Comparison of ENCODE assay signal across 14 cellular contexts in genomic region chr13:87107626-87108025, GRCh38.
DNase-seq lines count a peak whose midpoint lies in the region; ATAC-seq and TF ChIP-seq lines count a peak whose summit lies in the region.
"Had no signal": no experiment of that assay in that cellular context is flagged by ENCODE, and none has a peak within 500 bp of the region (broad histone marks: within the 10 kb centered on the region; RNA-seq: fewer than 3 reads in every experiment).

No MANE protein-coding gene starts in this region.

- ATAC-seq in GM21619 (IDR thresholded peaks at IDR 0.05; ENCODE audit: unreplicated experiment): no peak

- H2AFZ ChIP-seq in GM23248: peak overlapping the region; percentile 66
- H2AFZ ChIP-seq in PC-9: 0 out of 2 replicates have a peak overlapping the region, but pooled peaks have one; percentile 13
- H2AFZ ChIP-seq in smooth muscle cell (ENCODE audit: low read depth): no peak overlapping the region

- H3K9me2 ChIP-seq in GM23248 (ENCODE audit: insufficient read depth): no peaks in the 10 kb centered on the region; the same call in 1 of the 2 replicates
- H3K9me2 ChIP-seq in PC-9 (ENCODE audit: insufficient read depth): no peaks in the 10 kb centered on the region

- no TSS peak for BruUV-seq in PC-9 (replicated peaks; lab: Mats Ljungman, UMichigan)

- peak; percentile 70 for DNase-seq in GM23248
- no peak for DNase-seq in PC-9
- peak; percentile 37 for DNase-seq in kidney tubule cell (ENCODE audit: low spot score)
- DNase-seq in smooth muscle cell (lab: John Stamatoyannopoulos, UW; ENCODE audit: unreplicated experiment): no peak
- no peak for DNase-seq in MV-4-11 (lab: John Stamatoyannopoulos, UW)
- no peak for DNase-seq in NCI-H187 treated with DMSO at 0.1 percent for 48 hours (lab: John Stamatoyannopoulos, UW)
- DNase-seq: 8988T; Calu3; CD4-positive, CD25-positive, alpha-beta regulatory T cell; DMS 273 treated with DMSO at 0.1 percent for 48 hours; HCEC 1CT; HFFc6 had no signal

- POLR2A ChIA-PET in PC-9 (lab: Charles Lee; ENCODE audit: unreplicated experiment): no interaction called here

- H3K36me3 ChIP-seq in GM23248 (ENCODE audit: low read depth) (no peaks in the 10 kb centered on the region), PC-9 (ENCODE audit: low read depth) (no peaks in the 10 kb centered on the region), smooth muscle cell (ENCODE audit: low read depth) (no peaks in the 10 kb centered on the region)
- H3K36me3 ChIP-seq: BLaER1 treated with 17β-estradiol and CSF1 and Interleukin-3, amounts not matched to agents 10 nM and 100 nM had no signal

- CTCF ChIA-PET in PC-9 (lab: Charles Lee): no interaction called here

- H3K79me2 ChIP-seq in GM23248 (ENCODE audit: insufficient read depth) (no peaks in the 10 kb centered on the region), PC-9 (ENCODE audit: low read depth) (no peaks in the 10 kb centered on the region), smooth muscle cell (ENCODE audit: low read depth) (no peaks in the 10 kb centered on the region)

- H4K20me1 ChIP-seq in GM23248 (ENCODE audit: insufficient read depth): no peaks in the 10 kb centered on the region
- no peaks in the 10 kb centered on the region for H4K20me1 ChIP-seq in PC-9 (ENCODE audit: insufficient read depth)
- H4K20me1 ChIP-seq in smooth muscle cell (ENCODE audit: low read depth): no peaks in the 10 kb centered on the region
- H4K20me1 ChIP-seq: BLaER1 treated with 17β-estradiol and CSF1 and Interleukin-3, amounts not matched to agents 10 nM and 100 nM had no signal

- in situ Hi-C loops in GM23248 (cut with MboI): no loop called here

- H3K27me3 ChIP-seq in GM23248 (replicated peaks; ENCODE audit: insufficient read depth): no peaks in the 10 kb centered on the region
- H3K27me3 ChIP-seq in PC-9 (ENCODE audit: insufficient read depth, low read depth): no peaks in the 10 kb centered on the region
- no peaks in the 10 kb centered on the region for H3K27me3 ChIP-seq in smooth muscle cell (ENCODE audit: low read depth)
- H3K27me3 ChIP-seq: BLaER1 treated with 17β-estradiol and CSF1 and Interleukin-3, amounts not matched to agents 10 nM and 100 nM had no signal

- H3K4me1 ChIP-seq in GM23248 (ENCODE audit: insufficient read depth) (peaks cover 31% of the 10 kb centered on the region), PC-9 (replicated peaks; ENCODE audit: insufficient read depth) (no peaks in the 10 kb centered on the region), smooth muscle cell (ENCODE audit: low read depth) (no peaks in the 10 kb centered on the region)
- H3K4me1 ChIP-seq: BLaER1 treated with 17β-estradiol and CSF1 and Interleukin-3, amounts not matched to agents 10 nM and 100 nM had no signal

- WGBS in GM23248 (ENCODE audit: low coverage in 1 of 2, low lambda C conversion rate in 2 of 2, missing lambda C conversion rate in 2 of 2), 2 experiments: 21 to 27% methylated on average over 2 of the region's 2 CpGs
- 37% methylated on average over 2 of the region's 2 CpGs for WGBS in smooth muscle cell (ENCODE audit: low lambda C conversion rate)

- H3K4me3 ChIP-seq in GM23248: no peak overlapping the region
- H3K4me3 ChIP-seq in PC-9: no peak overlapping the region
- no peak overlapping the region for H3K4me3 ChIP-seq in smooth muscle cell
- H3K4me3 ChIP-seq: BLaER1 treated with 17β-estradiol and CSF1 and Interleukin-3, amounts not matched to agents 10 nM and 100 nM had no signal

- peak overlapping the region; percentile 0 for H3K4me2 ChIP-seq in GM23248 (ENCODE audit: unreplicated experiment)
- no peak overlapping the region for H3K4me2 ChIP-seq in PC-9
- peak overlapping the region; percentile 31 for H3K4me2 ChIP-seq in smooth muscle cell
- H3K4me2 ChIP-seq: BLaER1 treated with 17β-estradiol and CSF1 and Interleukin-3, amounts not matched to agents 10 nM and 100 nM had no signal

- intact Hi-C loops in PC-9 (cut with micrococcal nuclease; ENCODE audit: unreplicated experiment): no loop called here

- H3K9me3 ChIP-seq in GM23248 (ENCODE audit: low read depth) (no peaks in the 10 kb centered on the region), PC-9 (ENCODE audit: insufficient read depth, low read depth) (no peaks in the 10 kb centered on the region), smooth muscle cell (replicated peaks; ENCODE audit: low read depth) (no peaks in the 10 kb centered on the region)
- H3K9me3 ChIP-seq: BLaER1 treated with 17β-estradiol and CSF1 and Interleukin-3, amounts not matched to agents 10 nM and 100 nM had no signal

- H3K27ac ChIP-seq in GM23248 (peak overlapping the region; percentile 25), PC-9 (no peak overlapping the region), smooth muscle cell (ENCODE audit: low read depth) (peak overlapping the region; percentile 50)
- H3K27ac ChIP-seq: BLaER1 treated with 17β-estradiol and CSF1 and Interleukin-3, amounts not matched to agents 10 nM and 100 nM had no signal

- H3K9ac ChIP-seq in GM23248 (no peak overlapping the region), smooth muscle cell (ENCODE audit: low read depth) (no peak overlapping the region)
- H3K9ac ChIP-seq: BLaER1 treated with 17β-estradiol and CSF1 and Interleukin-3, amounts not matched to agents 10 nM and 100 nM had no signal

- H3F3A ChIP-seq in GM23248 (ENCODE audit: insufficient read depth) (peaks cover 15% of the 10 kb centered on the region; the same call in 1 of the 2 replicates), PC-9 (ENCODE audit: insufficient read depth, low read depth) (no peaks in the 10 kb centered on the region), smooth muscle cell (ENCODE audit: low read depth) (no peaks in the 10 kb centered on the region)

- no peak for TF ChIP-seq CTCF in PC-9 (conservative IDR thresholded peaks at IDR 0.05)
- no peak for TF ChIP-seq CTCF in smooth muscle cell (IDR thresholded peaks at IDR 0.05; ENCODE audit: borderline replicate concordance, insufficient read depth, poor library complexity, severe bottlenecking)

Comparison
In these comparisons a context has a peak if more than half of its experiments do, and no peak if none do; other contexts are left out.
1. DNase-seq: peak in GM23248 (single experiment) and kidney tubule cell (single experiment); none in PC-9 (0 of 2), smooth muscle cell (single experiment), MV-4-11 (single experiment) and NCI-H187 treated with DMSO at 0.1 percent for 48 hours (single experiment).